In the genomic region with DNA sequence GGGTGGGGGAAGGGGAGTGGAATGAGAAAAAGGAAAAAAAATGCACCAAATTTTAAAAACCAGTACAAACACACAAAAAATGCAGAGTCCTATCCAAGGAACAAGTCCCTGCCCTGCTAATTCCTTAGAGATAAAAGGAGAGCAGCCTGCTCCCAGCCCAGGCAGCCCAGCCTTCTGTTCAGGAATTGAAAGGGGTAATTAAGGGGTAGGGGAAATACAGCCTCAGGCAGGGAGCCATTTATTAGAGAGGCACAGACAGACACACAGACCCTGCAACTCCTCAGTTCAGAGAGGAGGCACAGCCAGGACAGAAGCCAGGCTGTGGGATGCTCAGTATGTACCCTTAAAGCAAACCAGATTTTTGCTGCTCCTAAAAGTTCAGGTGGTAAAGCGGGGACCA, we compare ENCODE assay signal across 2 cellular contexts.
TF ChIP-seq lines count a peak whose summit lies in the region.

No MANE protein-coding gene starts in this region.

TF ChIP-seq in SK-N-SH, 30 proteins besides CTCF, POLR2A, EP300 and RAD21 (continued from another document):
- TF ChIP-seq MAX (IDR thresholded peaks at IDR 0.05; ENCODE audit: low read depth) = no peak
- no peak for TF ChIP-seq RXRA (IDR thresholded peaks at IDR 0.05; ENCODE audit: borderline replicate concordance, low read depth)
- no peak for TF ChIP-seq CHD2 (IDR thresholded peaks at IDR 0.05; ENCODE audit: low read length, partially characterized antibody)
- no peak for TF ChIP-seq RFX5 (IDR thresholded peaks at IDR 0.05; ENCODE audit: low read length)
- TF ChIP-seq SMC3 (IDR thresholded peaks at IDR 0.05; ENCODE audit: low read depth, low read length) = no peak
- no peak for TF ChIP-seq FOSL2 (IDR thresholded peaks at IDR 0.05; ENCODE audit: borderline replicate concordance, low read depth)
- TF ChIP-seq GATA2 (CRISPR knock-in tag; IDR thresholded peaks at IDR 0.05) = no peak
TF ChIP-seq in SK-N-SH: peak in this region for 0.

TF ChIP-seq in SK-N-SH treated with all-trans-retinoic acid at 6 μM for 48 hours, 23 proteins besides CTCF, POLR2A, EP300 and RAD21 (continued from another document):
- TF ChIP-seq CREB5 (CRISPR knock-in tag; IDR thresholded peaks at IDR 0.05; ENCODE audit: low read depth) = no peak
